9 cellular contexts compared by ENCODE assay signal in genomic region chr20:62651285-62652021, GRCh38. TPM values are rescaled to one million over a fixed set of nuclear protein-coding genes. Genes with fewer than 3 reads are reported as not detected.
DNase-seq lines count a peak whose midpoint lies in the region; ATAC-seq, FAIRE-seq and TF ChIP-seq lines count a peak whose summit lies in the region.
"Had no signal": no experiment of that assay in that cellular context is flagged by ENCODE, and none has a peak within 500 bp of the region (broad histone marks: within the 10 kb centered on the region; RNA-seq: fewer than 3 reads in every experiment).

No MANE protein-coding gene starts in this region.

- H3K4me1 ChIP-seq in CD8-positive, alpha-beta memory T cell (ENCODE audit: insufficient read depth, low read length) = peaks cover 29% of the 10 kb centered on the region
- peaks cover 4 to 12% (median 6%) of the 10 kb centered on the region in 3 donors for H3K4me1 ChIP-seq in pancreas
- peaks cover 23% of the 10 kb centered on the region for H3K4me1 ChIP-seq in upper lobe of right lung

- peaks cover 20 to 32% (median 30%) of the 10 kb centered on the region in 3 donors for H3K4me1 Mint-ChIP-seq in CD8-positive, alpha-beta memory T cell

- TF ChIP-seq CTCF in pancreas (IDR thresholded peaks at IDR 0.05) (no peak), upper lobe of right lung (IDR thresholded peaks at IDR 0.05) (no peak)

- 76% methylated on average over 22 to 24 of the region's 24 CpGs for WGBS in pancreas, 2 donors

- peak overlapping the region; percentile 77 to 90 (median 82) for H3K4me3 Mint-ChIP-seq in CD8-positive, alpha-beta memory T cell

- H3K27me3 Mint-ChIP-seq in CD8-positive, alpha-beta memory T cell = peaks cover 0 to 2% of the 10 kb centered on the region in 2 donors

- peak; percentile 72 to 95 (median 84) for DNase-seq in CD8-positive, alpha-beta memory T cell
- peak; percentile 14 for DNase-seq in LoVo (ENCODE audit: low spot score)
- DNase-seq in activated CD4-positive, alpha-beta T cell treated with anti-CD3 and anti-CD28 coated beads, Interleukin-2, amount 50 U/mL, for 1 hour = peak; percentile 90
- peak; percentile 69 for DNase-seq in effector CD8-positive, alpha-beta T cell (lab: John Stamatoyannopoulos, UW)
- DNase-seq in pancreas = peak in 2 of 6 donors; percentile 31 to 45
- DNase-seq in upper lobe of right lung = peak; percentile 78
- DNase-seq in GDM1 (lab: John Stamatoyannopoulos, UW) = no peak

- no peaks in the 10 kb centered on the region for H3K36me3 Mint-ChIP-seq in CD8-positive, alpha-beta memory T cell

- peak overlapping the region; percentile 90 to 99 (median 96) for H3K27ac Mint-ChIP-seq in CD8-positive, alpha-beta memory T cell

- FAIRE-seq in pancreas (lab: Jason Lieb, UNC) = no peak

- H3K9me3 ChIP-seq in CD8-positive, alpha-beta memory T cell (ENCODE audit: low read length) = no peaks in the 10 kb centered on the region
- H3K9me3 ChIP-seq in pancreas (no peaks in the 10 kb centered on the region), upper lobe of right lung (no peaks in the 10 kb centered on the region)

- intact Hi-C loops in pancreas (cut with DNase I) (no loop called here), upper lobe of right lung (cut with DNase I) (no loop called here)

- peak overlapping the region; percentile 40 for H3K27ac ChIP-seq in CD8-positive, alpha-beta memory T cell (ENCODE audit: low read depth, low read length)
- peak overlapping the region; percentile 81 to 92 (median 88) for H3K27ac ChIP-seq in pancreas
- peak overlapping the region; percentile 90 for H3K27ac ChIP-seq in upper lobe of right lung

- POLR2A ChIA-PET in CD8-positive, alpha-beta memory T cell (lab: Charles Lee) = interaction anchor here (0.5 to 3.1 kb wide), 7 partner anchors 9 to 987 kb away, joined by 3 to 28 read pairs (median 5); partner anchors contain the start of genes OGFR and SLCO4A1

- CTCF ChIA-PET in CD8-positive, alpha-beta memory T cell (lab: Charles Lee) = interaction anchor here (1.0 to 2.0 kb wide), 3 partner anchors 49 to 156 kb away, joined by 4 to 13 read pairs (median 4); no protein-coding TSS in a partner anchor

- no peaks in the 10 kb centered on the region for H3K27me3 ChIP-seq in CD8-positive, alpha-beta memory T cell (ENCODE audit: insufficient read depth, low read length, poor library complexity, severe bottlenecking)
- H3K27me3 ChIP-seq in pancreas = no peaks in the 10 kb centered on the region
- no peaks in the 10 kb centered on the region for H3K27me3 ChIP-seq in upper lobe of right lung

- H3K9me3 Mint-ChIP-seq in CD8-positive, alpha-beta memory T cell = peaks cover 0 to 2% (median 0%) of the 10 kb centered on the region in 5 donors
- H3K9me3 Mint-ChIP-seq: neural crest cell had no signal

- ATAC-seq in GM21576 (IDR thresholded peaks at IDR 0.05; ENCODE audit: unreplicated experiment) = peak; percentile 49
- peak in 3 of 4 donors; percentile 2 to 15 (median 7) for ATAC-seq in pancreas
- peak; percentile 12 for ATAC-seq in upper lobe of right lung

- H3K36me3 ChIP-seq in CD8-positive, alpha-beta memory T cell (ENCODE audit: insufficient read depth, low read length) = no peaks in the 10 kb centered on the region
- H3K36me3 ChIP-seq in pancreas = no peaks in the 10 kb centered on the region
- no peaks in the 10 kb centered on the region for H3K36me3 ChIP-seq in upper lobe of right lung

- peak overlapping the region; percentile 72 for H3K4me3 ChIP-seq in CD8-positive, alpha-beta memory T cell (ENCODE audit: low read length)
- H3K4me3 ChIP-seq in pancreas = peak overlapping the region in 1 of 4 donors; percentile 3
- H3K4me3 ChIP-seq in upper lobe of right lung = peak overlapping the region; percentile 33

RNA-seq across cellular contexts. Expression of gene SLCO4A1, which starts 9.2 kb away (rescaled TPM):
- 10 to 100 TPM; 42.0 to 44.9 TPM for total RNA-seq in CD8-positive, alpha-beta memory T cell
- polyA plus RNA-seq in CD8-positive, alpha-beta memory T cell = 0.47 TPM
- total RNA-seq in pancreas = 1 to 10 TPM; 1.2 to 5.1 (median 1.8) TPM
- 10 to 100 TPM in 1 of 2 donors, 1 to 10 TPM in 1; 7.4 to 15.9 TPM for polyA plus RNA-seq in pancreas
- total RNA-seq in upper lobe of right lung = 63.3 TPM

RNA-seq across cellular contexts. Expression of gene NTSR1, which starts 57.2 kb away (rescaled TPM):
- total RNA-seq in CD8-positive, alpha-beta memory T cell = not detected
- not detected for polyA plus RNA-seq in CD8-positive, alpha-beta memory T cell
- total RNA-seq in pancreas (under 1 TPM in 4 of 6 donors, not detected in 2; 0.04 to 0.12 (median 0.09) TPM), upper lobe of right lung (0.09 TPM)
- polyA plus RNA-seq in pancreas = under 1 TPM; 0.02 to 0.15 TPM
- total RNA-seq: neural crest cell had no signal

Comparison
In these comparisons a context has a peak if more than half of its experiments do, and no peak if none do; other contexts are left out.
1. H3K27ac ChIP-seq: peak in every context shown above with its lines; median percentile 90 in upper lobe of right lung; 88 in pancreas; 40 in CD8-positive, alpha-beta memory T cell.
2. RNA of gene SLCO4A1, which starts 9.2 kb away (total RNA-seq): 63.3 TPM in upper lobe of right lung (single experiment) and 42.0 to 44.9 TPM in CD8-positive, alpha-beta memory T cell; 1.2 to 5.1 TPM in pancreas; every median in the first group is over 4 times any median in the second.
3. Peak in every context shown above with its lines, with median percentiles within 50 percentile points of each other: ATAC-seq.